In the genomic region with DNA sequence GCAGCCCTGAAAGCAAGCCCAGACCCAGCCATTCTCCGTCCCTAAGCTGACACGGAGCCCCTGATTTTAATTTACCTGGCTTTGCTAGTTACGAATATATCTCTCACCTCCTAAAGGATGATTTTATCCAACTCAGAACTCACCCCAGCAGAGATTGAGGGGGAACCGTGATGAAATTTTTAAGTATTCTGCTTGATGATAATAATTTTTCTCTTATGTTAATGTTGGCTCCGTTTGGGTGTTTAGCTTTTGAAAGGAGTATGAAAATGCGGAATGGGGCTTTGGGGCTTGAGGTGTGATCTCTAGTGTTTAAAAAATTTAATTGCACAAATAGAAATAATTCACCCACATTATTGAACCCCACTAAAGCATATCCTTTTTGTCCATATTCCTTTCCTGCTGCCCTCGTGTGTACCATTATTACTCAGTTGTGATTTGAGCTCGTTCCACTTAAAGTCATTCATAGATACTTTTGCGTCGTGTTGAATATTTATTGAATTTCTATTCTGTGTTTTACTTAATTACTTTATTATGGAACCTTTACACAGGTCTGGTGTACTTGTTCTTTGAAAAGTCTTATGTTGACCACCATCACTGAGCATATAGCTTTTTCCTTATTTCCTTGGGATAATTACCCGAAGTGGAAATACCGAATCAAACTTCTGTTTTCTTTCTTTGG, we compare ENCODE assay signal across 8 cellular contexts. TPM values are rescaled to one million over a fixed set of nuclear protein-coding genes. Genes with fewer than 3 reads are reported as not detected.
DNase-seq lines count a peak whose midpoint lies in the region; ATAC-seq and TF ChIP-seq lines count a peak whose summit lies in the region.

No MANE protein-coding gene starts in this region.

- POLR2A ChIA-PET in OCI-LY7 (lab: Charles Lee), result interaction anchor here (0.5 to 1.5 kb wide), 8 partner anchors 9 to 41 kb away, joined by 3 to 8 read pairs (median 4); no protein-coding TSS in a partner anchor

- TF ChIP-seq CTCF in DOHH2 (IDR thresholded peaks at IDR 0.05; ENCODE audit: low read depth, low read length, poor library complexity, severe bottlenecking) (no peak), OCI-LY7 (conservative IDR thresholded peaks at IDR 0.05; ENCODE audit: low read length) (no peak), epithelial cell of esophagus (IDR thresholded peaks at IDR 0.05; ENCODE audit: insufficient read depth, low read depth, low read length, missing control alignments) (no peak), ovary (IDR thresholded peaks at IDR 0.05) (no peak)

- peaks cover 84% of the 10 kb centered on the region for H3K79me2 ChIP-seq in DOHH2 (ENCODE audit: control insufficient read depth, low read length)
- H3K79me2 ChIP-seq in OCI-LY7 (ENCODE audit: insufficient read depth, low read depth, low read length), result peaks cover 44% of the 10 kb centered on the region

- BruUV-seq in OCI-LY7 (replicated peaks; lab: Mats Ljungman, UMichigan), result TSS peak; percentile 77

- H3K4me2 ChIP-seq in DOHH2 (ENCODE audit: low read length), result peak overlapping the region; percentile 85
- peak overlapping the region; percentile 90 for H3K4me2 ChIP-seq in OCI-LY7 (ENCODE audit: low read length)

- no peak for ATAC-seq in GM18868 (IDR thresholded peaks at IDR 0.05; ENCODE audit: unreplicated experiment)
- no peak for ATAC-seq in HG02870 (IDR thresholded peaks at IDR 0.05; ENCODE audit: unreplicated experiment)

- CTCF ChIA-PET in OCI-LY7 (lab: Charles Lee; ENCODE audit: unreplicated experiment), result interaction anchor here (0.6 kb wide), 1 partner anchor 599 kb away, joined by 3 read pairs; no protein-coding TSS in a partner anchor

- H3K27me3 ChIP-seq in DOHH2 (ENCODE audit: control insufficient read depth, low read length) (no peaks in the 10 kb centered on the region), ovary (no peaks in the 10 kb centered on the region)

- no peak for TF ChIP-seq EP300 in ovary (IDR thresholded peaks at IDR 0.05)

- H4K20me1 ChIP-seq in DOHH2 (ENCODE audit: control insufficient read depth, insufficient read depth, low read depth, low read length) (peaks cover 9% of the 10 kb centered on the region; the same call in 1 of the 2 replicates), OCI-LY7 (ENCODE audit: insufficient read depth, low read length) (no peaks in the 10 kb centered on the region; the same call in 1 of the 2 replicates)

- peaks cover 19% of the 10 kb centered on the region for H3F3A ChIP-seq in DOHH2 (ENCODE audit: control insufficient read depth, insufficient read depth)

- 4 to 10% (median 6%) methylated on average over 12 of the region's 12 CpGs for WGBS in ovary, 3 donors

- H3K4me1 ChIP-seq in DOHH2 (ENCODE audit: control insufficient read depth, low read length), result peaks cover 74% of the 10 kb centered on the region
- H3K4me1 ChIP-seq in OCI-LY7 (ENCODE audit: insufficient read depth, low read length, poor library complexity, severe bottlenecking), result peaks cover 47% of the 10 kb centered on the region
- no peaks in the 10 kb centered on the region for H3K4me1 ChIP-seq in ovary (ENCODE audit: insufficient read depth)

- H3K27ac ChIP-seq in DOHH2 (ENCODE audit: low read depth, low read length), result peak overlapping the region; percentile 73
- peak overlapping the region; percentile 73 for H3K27ac ChIP-seq in OCI-LY7 (ENCODE audit: low read depth, low read length, poor library complexity, severe bottlenecking)
- peak overlapping the region; percentile 90 to 97 for H3K27ac ChIP-seq in ovary

- no peaks in the 10 kb centered on the region for H3K9me3 ChIP-seq in DOHH2 (ENCODE audit: control insufficient read depth, insufficient read depth, low read length)
- no peaks in the 10 kb centered on the region for H3K9me3 ChIP-seq in OCI-LY7 (ENCODE audit: low read length)
- no peaks in the 10 kb centered on the region for H3K9me3 ChIP-seq in ovary

- DNase-seq in OCI-LY7 (ENCODE audit: low spot score) (no peak), epithelial cell of esophagus (ENCODE audit: low read depth) (no peak), ovary (no peak), NCI-H748 treated with DMSO at 0.1 percent for 48 hours (lab: John Stamatoyannopoulos, UW) (no peak), ecto neural progenitor cell (ENCODE audit: low spot score) (no peak)

- peak overlapping the region; percentile 67 for H2AFZ ChIP-seq in OCI-LY7 (ENCODE audit: low read length)

- intact Hi-C loops in OCI-LY7 (cut with micrococcal nuclease; ENCODE audit: unreplicated experiment), result loop anchor here (2.0 kb wide), 1 partner anchor 62 kb away; no protein-coding TSS in a partner anchor
- intact Hi-C loops in ovary (cut with DNase I), result no loop called here

- H3K4me3 ChIP-seq in DOHH2 (ENCODE audit: low read length), result peak overlapping the region; percentile 84
- H3K4me3 ChIP-seq in OCI-LY7 (ENCODE audit: low read depth, low read length, poor library complexity, severe bottlenecking), result peak overlapping the region; percentile 79
- H3K4me3 ChIP-seq in epithelial cell of esophagus (ENCODE audit: low read length), result peak overlapping the region; percentile 47
- peak overlapping the region; percentile 97 for H3K4me3 ChIP-seq in ovary

- TF ChIP-seq POLR2A in ovary (IDR thresholded peaks at IDR 0.05), result no peak

- H3K9me2 ChIP-seq in DOHH2 (replicated peaks; ENCODE audit: control insufficient read depth, low read length), result no peaks in the 10 kb centered on the region
- no peaks in the 10 kb centered on the region for H3K9me2 ChIP-seq in OCI-LY7 (ENCODE audit: insufficient read depth, low read length)

- H3K36me3 ChIP-seq in DOHH2 (ENCODE audit: control insufficient read depth, low read length), result peaks cover 63% of the 10 kb centered on the region
- H3K36me3 ChIP-seq in OCI-LY7 (ENCODE audit: insufficient read depth, low read length), result 0 out of 2 replicates have a peak, but pooled peaks cover 3% of the 10 kb centered on the region
- H3K36me3 ChIP-seq in ovary, result no peaks in the 10 kb centered on the region

RNA-seq across cellular contexts. Expression of a gene that starts 0.8 kb away (rescaled TPM):
- total RNA-seq in OCI-LY7 (2014; rRNA removed; shearing (Covaris generic)), result 59.3 and 73.5 TPM in 2 replicates
- total RNA-seq in OCI-LY7 (2022) (90.2 and 91.9 TPM in 2 replicates), ovary (10 to 100 TPM; 28.8 to 44.7 (median 36.4) TPM)
- 10 to 100 TPM; 25.2 to 35.4 TPM for polyA plus RNA-seq in ovary

Comparison
In these comparisons a context has a peak if more than half of its experiments do, and no peak if none do; other contexts are left out.
1. H3K4me3 ChIP-seq: peak in every context shown above with its lines; median percentile 97 in ovary; 84 in DOHH2; 79 in OCI-LY7; 47 in epithelial cell of esophagus.